In genomic region chr2:30134582-30134981, GRCh38 we compare ENCODE assay signal across 19 cellular contexts. TPM values are rescaled to one million over a fixed set of nuclear protein-coding genes. Genes with fewer than 3 reads are reported as not detected.
DNase-seq lines count a peak whose midpoint lies in the region; TF ChIP-seq lines count a peak whose summit lies in the region.
"Had no signal": no experiment of that assay in that cellular context is flagged by ENCODE, and none has a peak within 500 bp of the region (broad histone marks: within the 10 kb centered on the region; RNA-seq: fewer than 3 reads in every experiment).

No MANE protein-coding gene starts in this region.

- peak overlapping the region; percentile 54 for H2AFZ ChIP-seq in smooth muscle cell (ENCODE audit: low read depth)
- H2AFZ ChIP-seq: GM23338 had no signal

- H2AK5ac ChIP-seq in mesendoderm (ENCODE audit: low read length): no peak overlapping the region

- DNase-seq in SK-N-MC (ENCODE audit: low read depth, low spot score) (no peak), mesendoderm (no peak), smooth muscle cell (lab: John Stamatoyannopoulos, UW; ENCODE audit: unreplicated experiment) (no peak), NOMO-1 treated with DMSO at 0.1 percent for 48 hours (lab: John Stamatoyannopoulos, UW; ENCODE audit: unreplicated experiment) (no peak), dermis blood vessel endothelial cell (no peak), DMS53 treated with DMSO at 0.1 percent for 48 hours (lab: John Stamatoyannopoulos, UW; ENCODE audit: unreplicated experiment) (no peak)
- DNase-seq: 8988T; ACHN; AML-193; BE2C; CD4-positive, alpha-beta T cell; CD8-positive, alpha-beta memory T cell; DMS 273 treated with DMSO at 0.1 percent for 48 hours; DMS79 treated with DMSO at 0.1 percent for 48 hours; GF-D8; H9 had no signal

- H4K5ac ChIP-seq in mesendoderm (ENCODE audit: low read length): no peak overlapping the region

- no peak overlapping the region for H3K56ac ChIP-seq in mesendoderm (ENCODE audit: low read length)

- H2BK15ac ChIP-seq in mesendoderm (replicated peaks; ENCODE audit: low read depth): no peak overlapping the region

- H3F3A ChIP-seq in smooth muscle cell (ENCODE audit: low read depth): no peaks in the 10 kb centered on the region

- H3K9me3 ChIP-seq in SK-N-MC (ENCODE audit: low read depth, low read length) (no peaks in the 10 kb centered on the region), smooth muscle cell (replicated peaks; ENCODE audit: low read depth) (no peaks in the 10 kb centered on the region)
- H3K9me3 ChIP-seq: A549; BE2C; BLaER1 treated with 17β-estradiol and CSF1 and Interleukin-3, amounts not matched to agents 10 nM and 100 nM had no signal

- H3K4me1 ChIP-seq in mesendoderm (ENCODE audit: control insufficient read depth, low read depth, low read length) (no peaks in the 10 kb centered on the region), smooth muscle cell (ENCODE audit: low read depth) (no peaks in the 10 kb centered on the region)
- H3K4me1 ChIP-seq: A549; BE2C; BLaER1 treated with 17β-estradiol and CSF1 and Interleukin-3, amounts not matched to agents 10 nM and 100 nM had no signal

- no peak overlapping the region for H4K8ac ChIP-seq in mesendoderm (ENCODE audit: low read depth, low read length)

- no peaks in the 10 kb centered on the region for H3K79me1 ChIP-seq in mesendoderm (ENCODE audit: low read length)

- no peaks in the 10 kb centered on the region for H4K20me1 ChIP-seq in smooth muscle cell (ENCODE audit: low read depth)
- H4K20me1 ChIP-seq: BLaER1 treated with 17β-estradiol and CSF1 and Interleukin-3, amounts not matched to agents 10 nM and 100 nM had no signal

- H3K27me3 ChIP-seq in mesendoderm (ENCODE audit: insufficient read depth, low read length, poor library complexity): no peaks in the 10 kb centered on the region
- H3K27me3 ChIP-seq in smooth muscle cell (ENCODE audit: low read depth): no peaks in the 10 kb centered on the region
- H3K27me3 ChIP-seq: BE2C; BLaER1 treated with 17β-estradiol and CSF1 and Interleukin-3, amounts not matched to agents 10 nM and 100 nM had no signal

- no peak for TF ChIP-seq CTCF in smooth muscle cell (IDR thresholded peaks at IDR 0.05; ENCODE audit: borderline replicate concordance, insufficient read depth, poor library complexity, severe bottlenecking)

- H3K27ac ChIP-seq in SK-N-MC (peak overlapping the region; percentile 95), mesendoderm (ENCODE audit: low read depth, low read length) (no peak overlapping the region), smooth muscle cell (ENCODE audit: low read depth) (no peak overlapping the region)
- H3K27ac ChIP-seq: A549; BLaER1 treated with 17β-estradiol and CSF1 and Interleukin-3, amounts not matched to agents 10 nM and 100 nM had no signal

- no peak overlapping the region for H2BK120ac ChIP-seq in mesendoderm (ENCODE audit: low read depth, low read length)

- no peak overlapping the region for H3K4me2 ChIP-seq in mesendoderm (ENCODE audit: low read length)
- no peak overlapping the region for H3K4me2 ChIP-seq in smooth muscle cell
- H3K4me2 ChIP-seq: A549; BLaER1 treated with 17β-estradiol and CSF1 and Interleukin-3, amounts not matched to agents 10 nM and 100 nM; GM23338 had no signal

- peak overlapping the region; percentile 24 for H3K23ac ChIP-seq in mesendoderm (ENCODE audit: low read length)

- H3K36me3 ChIP-seq in SK-N-MC (ENCODE audit: insufficient read depth, low read length): no peaks in the 10 kb centered on the region
- no peaks in the 10 kb centered on the region for H3K36me3 ChIP-seq in mesendoderm (ENCODE audit: control insufficient read depth, insufficient read depth, low read length)
- no peaks in the 10 kb centered on the region for H3K36me3 ChIP-seq in smooth muscle cell (ENCODE audit: low read depth)
- H3K36me3 ChIP-seq: BE2C; BLaER1 treated with 17β-estradiol and CSF1 and Interleukin-3, amounts not matched to agents 10 nM and 100 nM had no signal

- whole genome bisulfite sequencing in mesendoderm (ENCODE audit: extremely low coverage, insufficient coverage, low lambda C conversion rate): no CpG with 5 or more reads among the region's 5 CpGs
- 65% methylated on average over 5 of the region's 5 CpGs for WGBS in smooth muscle cell (ENCODE audit: low lambda C conversion rate)

- H3K4me3 ChIP-seq in SK-N-MC (no peak overlapping the region), mesendoderm (ENCODE audit: low read length) (no peak overlapping the region), smooth muscle cell (no peak overlapping the region)
- H3K4me3 ChIP-seq: A549; BLaER1 treated with 17β-estradiol and CSF1 and Interleukin-3, amounts not matched to agents 10 nM and 100 nM; GM23338 had no signal

- H3K18ac ChIP-seq in mesendoderm (ENCODE audit: low read length): no peak overlapping the region

- H2BK5ac ChIP-seq in mesendoderm (ENCODE audit: low read length): no peak overlapping the region

- no peaks in the 10 kb centered on the region for H3K79me2 ChIP-seq in mesendoderm (ENCODE audit: control insufficient read depth, insufficient read depth, low read length)
- H3K79me2 ChIP-seq in smooth muscle cell (ENCODE audit: low read depth): no peaks in the 10 kb centered on the region

- peak overlapping the region; percentile 20 for H3K9ac ChIP-seq in SK-N-MC (ENCODE audit: insufficient read length)
- no peak overlapping the region for H3K9ac ChIP-seq in mesendoderm (ENCODE audit: low read length)
- no peak overlapping the region for H3K9ac ChIP-seq in smooth muscle cell (ENCODE audit: low read depth)
- H3K9ac ChIP-seq: BLaER1 treated with 17β-estradiol and CSF1 and Interleukin-3, amounts not matched to agents 10 nM and 100 nM had no signal

- no peak overlapping the region for H3K4ac ChIP-seq in mesendoderm (ENCODE audit: low read depth, low read length)

RNA-seq across cellular contexts. Expression of gene YPEL5, which starts 12.2 kb away (rescaled TPM):
- 34.5 TPM for polyA plus RNA-seq in mesendoderm (2013, experiment 1 of 2)
- 34.1 TPM for polyA plus RNA-seq in mesendoderm (2013, experiment 2 of 2)
- total RNA-seq in smooth muscle cell (155 and 167 TPM in 2 replicates), dermis blood vessel endothelial cell (79.4 and 99.2 TPM in 2 replicates)
- polyA plus RNA-seq in smooth muscle cell: 95.7 and 120 TPM in 2 replicates
